ENCODE assay signal across 1 cellular context in the genomic region with DNA sequence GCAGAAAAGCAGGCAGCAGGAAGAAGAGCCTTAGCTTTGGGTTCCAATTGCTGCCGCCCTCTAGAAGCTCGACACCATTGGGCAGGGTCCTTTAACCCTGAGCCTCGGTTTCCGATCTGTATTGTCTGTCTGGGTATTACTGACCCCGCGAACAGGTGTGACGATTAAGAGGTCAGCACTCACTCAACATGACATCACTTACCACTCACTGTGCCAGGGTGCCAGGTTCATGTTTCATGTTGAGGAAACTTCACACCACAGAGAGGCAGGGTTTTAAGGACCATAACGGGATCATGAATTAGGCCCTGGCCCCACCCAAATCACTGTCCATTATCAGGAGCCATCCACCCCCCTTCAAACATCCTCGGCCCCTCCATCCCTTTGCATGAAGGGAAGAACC.
TF ChIP-seq lines count a peak whose summit lies in the region.

No MANE protein-coding gene starts in this region.

TF ChIP-seq in GM12878, 131 proteins besides CTCF, POLR2A, EP300 and RAD21 (continued from another document):
- TF ChIP-seq, protein P1, sequence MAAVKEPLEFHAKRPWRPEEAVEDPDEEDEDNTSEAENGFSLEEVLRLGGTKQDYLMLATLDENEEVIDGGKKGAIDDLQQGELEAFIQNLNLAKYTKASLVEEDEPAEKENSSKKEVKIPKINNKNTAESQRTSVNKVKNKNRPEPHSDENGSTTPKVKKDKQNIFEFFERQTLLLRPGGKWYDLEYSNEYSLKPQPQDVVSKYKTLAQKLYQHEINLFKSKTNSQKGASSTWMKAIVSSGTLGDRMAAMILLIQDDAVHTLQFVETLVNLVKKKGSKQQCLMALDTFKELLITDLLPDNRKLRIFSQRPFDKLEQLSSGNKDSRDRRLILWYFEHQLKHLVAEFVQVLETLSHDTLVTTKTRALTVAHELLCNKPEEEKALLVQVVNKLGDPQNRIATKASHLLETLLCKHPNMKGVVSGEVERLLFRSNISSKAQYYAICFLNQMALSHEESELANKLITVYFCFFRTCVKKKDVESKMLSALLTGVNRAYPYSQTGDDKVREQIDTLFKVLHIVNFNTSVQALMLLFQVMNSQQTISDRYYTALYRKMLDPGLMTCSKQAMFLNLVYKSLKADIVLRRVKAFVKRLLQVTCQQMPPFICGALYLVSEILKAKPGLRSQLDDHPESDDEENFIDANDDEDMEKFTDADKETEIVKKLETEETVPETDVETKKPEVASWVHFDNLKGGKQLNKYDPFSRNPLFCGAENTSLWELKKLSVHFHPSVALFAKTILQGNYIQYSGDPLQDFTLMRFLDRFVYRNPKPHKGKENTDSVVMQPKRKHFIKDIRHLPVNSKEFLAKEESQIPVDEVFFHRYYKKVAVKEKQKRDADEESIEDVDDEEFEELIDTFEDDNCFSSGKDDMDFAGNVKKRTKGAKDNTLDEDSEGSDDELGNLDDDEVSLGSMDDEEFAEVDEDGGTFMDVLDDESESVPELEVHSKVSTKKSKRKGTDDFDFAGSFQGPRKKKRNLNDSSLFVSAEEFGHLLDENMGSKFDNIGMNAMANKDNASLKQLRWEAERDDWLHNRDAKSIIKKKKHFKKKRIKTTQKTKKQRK (IDR thresholded peaks at IDR 0.05; ENCODE audit: low read depth, low read length) = no peak
- TF ChIP-seq REST (IDR thresholded peaks at IDR 0.05; ENCODE audit: low read depth, low read length) (no peak), RELA (IDR thresholded peaks at IDR 0.05; ENCODE audit: borderline replicate concordance, partially characterized antibody) (no peak), JUNB (IDR thresholded peaks at IDR 0.05) (no peak), NR2C2 (IDR thresholded peaks at IDR 0.05; ENCODE audit: borderline replicate concordance, control insufficient read depth, insufficient read length, low read depth) (no peak), EZH2 (IDR thresholded peaks at IDR 0.05; ENCODE audit: borderline replicate concordance, control insufficient read depth, low read depth, low read length) (no peak), ZNF24 (IDR thresholded peaks at IDR 0.05) (no peak), FOXK2 (IDR thresholded peaks at IDR 0.05) (no peak), TCF12 (IDR thresholded peaks at IDR 0.05; ENCODE audit: low read depth, low read length) (no peak)
- TF ChIP-seq, protein P2, sequence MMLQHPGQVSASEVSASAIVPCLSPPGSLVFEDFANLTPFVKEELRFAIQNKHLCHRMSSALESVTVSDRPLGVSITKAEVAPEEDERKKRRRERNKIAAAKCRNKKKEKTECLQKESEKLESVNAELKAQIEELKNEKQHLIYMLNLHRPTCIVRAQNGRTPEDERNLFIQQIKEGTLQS (IDR thresholded peaks at IDR 0.05; ENCODE audit: borderline replicate concordance, extremely low read depth, low read depth, low read length) = no peak
- TF ChIP-seq, protein P3, sequence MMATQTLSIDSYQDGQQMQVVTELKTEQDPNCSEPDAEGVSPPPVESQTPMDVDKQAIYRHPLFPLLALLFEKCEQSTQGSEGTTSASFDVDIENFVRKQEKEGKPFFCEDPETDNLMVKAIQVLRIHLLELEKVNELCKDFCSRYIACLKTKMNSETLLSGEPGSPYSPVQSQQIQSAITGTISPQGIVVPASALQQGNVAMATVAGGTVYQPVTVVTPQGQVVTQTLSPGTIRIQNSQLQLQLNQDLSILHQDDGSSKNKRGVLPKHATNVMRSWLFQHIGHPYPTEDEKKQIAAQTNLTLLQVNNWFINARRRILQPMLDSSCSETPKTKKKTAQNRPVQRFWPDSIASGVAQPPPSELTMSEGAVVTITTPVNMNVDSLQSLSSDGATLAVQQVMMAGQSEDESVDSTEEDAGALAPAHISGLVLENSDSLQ (IDR thresholded peaks at IDR 0.05) = no peak
TF ChIP-seq in GM12878: peak in this region for 0.
